In genomic region chr14:96634481-96634880, GRCh38 we compare ENCODE assay signal across 13 cellular contexts.
"Had no signal": no experiment of that assay in that cellular context is flagged by ENCODE, and none has a peak within 500 bp of the region (broad histone marks: within the 10 kb centered on the region; RNA-seq: fewer than 3 reads in every experiment).

No MANE protein-coding gene starts in this region.

- H3K4me1 ChIP-seq: ascending aorta, foreskin keratinocyte, heart left ventricle, left ventricle myocardium inferior, neural progenitor cell, parathyroid adenoma had no signal

- H3K27ac ChIP-seq: ascending aorta, foreskin keratinocyte, heart left ventricle, left ventricle myocardium inferior, neural progenitor cell, parathyroid adenoma, skin epidermis had no signal

- H3K9me3 ChIP-seq: ascending aorta had no signal

- H3K4me3 ChIP-seq: ascending aorta, heart left ventricle, left ventricle myocardium inferior, neural progenitor cell, skin epidermis had no signal

- DNase-seq: activated B cell treated with CpG ODN at 0.5 μM for 24 hours; activated CD4-positive, alpha-beta T cell treated with anti-CD3 and anti-CD28 coated beads, Interleukin-2, amount 10 ng/mL, durations not matched to agents 7 days and 5 days; activated naive CD4-positive, alpha-beta T cell treated with Interleukin-2 at 50 U/mL for 16 hours; activated naive CD8-positive, alpha-beta T cell treated with anti-CD3 and anti-CD28 coated beads, Interleukin-2, amount 50 U/mL, for 24 hours; foreskin keratinocyte; heart left ventricle; islet precursor cell; left ventricle myocardium inferior; T-helper 2 cell had no signal

- H3K27me3 ChIP-seq: ascending aorta, foreskin keratinocyte, heart left ventricle, neural progenitor cell had no signal

- H3K36me3 ChIP-seq: ascending aorta, heart left ventricle, left ventricle myocardium inferior, neural progenitor cell had no signal
